1 cellular context compared by ENCODE assay signal in genomic region chr20:44776977-44777376, GRCh38.
A peak's percentile ranks its signal among the peaks of the same experiment; 100 is the strongest.
TF ChIP-seq lines count a peak whose summit lies in the region.

No MANE protein-coding gene starts in this region.

TF ChIP-seq in HepG2, 621 proteins besides CTCF, POLR2A, EP300 and RAD21 (continued from another document and continues in another):
- TF ChIP-seq REST (IDR thresholded peaks at IDR 0.05; ENCODE audit: borderline replicate concordance in 1 of 2, low read depth in 1 of 2, low read length in 2 of 2) = peak; percentile 94 to 98
- no peak for TF ChIP-seq E2F5 (CRISPR knock-in tag; conservative IDR thresholded peaks at IDR 0.05)
- TF ChIP-seq ZNF724P (CRISPR knock-in tag; IDR thresholded peaks at IDR 0.05; ENCODE audit: borderline replicate concordance) = no peak
- TF ChIP-seq, protein P1, sequence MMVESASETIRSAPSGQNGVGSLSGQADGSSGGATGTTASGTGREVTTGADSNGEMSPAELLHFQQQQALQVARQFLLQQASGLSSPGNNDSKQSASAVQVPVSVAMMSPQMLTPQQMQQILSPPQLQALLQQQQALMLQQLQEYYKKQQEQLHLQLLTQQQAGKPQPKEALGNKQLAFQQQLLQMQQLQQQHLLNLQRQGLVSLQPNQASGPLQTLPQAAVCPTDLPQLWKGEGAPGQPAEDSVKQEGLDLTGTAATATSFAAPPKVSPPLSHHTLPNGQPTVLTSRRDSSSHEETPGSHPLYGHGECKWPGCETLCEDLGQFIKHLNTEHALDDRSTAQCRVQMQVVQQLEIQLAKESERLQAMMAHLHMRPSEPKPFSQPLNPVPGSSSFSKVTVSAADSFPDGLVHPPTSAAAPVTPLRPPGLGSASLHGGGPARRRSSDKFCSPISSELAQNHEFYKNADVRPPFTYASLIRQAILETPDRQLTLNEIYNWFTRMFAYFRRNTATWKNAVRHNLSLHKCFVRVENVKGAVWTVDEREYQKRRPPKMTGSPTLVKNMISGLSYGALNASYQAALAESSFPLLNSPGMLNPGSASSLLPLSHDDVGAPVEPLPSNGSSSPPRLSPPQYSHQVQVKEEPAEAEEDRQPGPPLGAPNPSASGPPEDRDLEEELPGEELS (CRISPR knock-in tag; IDR thresholded peaks at IDR 0.05) = no peak
- TF ChIP-seq, protein P2, sequence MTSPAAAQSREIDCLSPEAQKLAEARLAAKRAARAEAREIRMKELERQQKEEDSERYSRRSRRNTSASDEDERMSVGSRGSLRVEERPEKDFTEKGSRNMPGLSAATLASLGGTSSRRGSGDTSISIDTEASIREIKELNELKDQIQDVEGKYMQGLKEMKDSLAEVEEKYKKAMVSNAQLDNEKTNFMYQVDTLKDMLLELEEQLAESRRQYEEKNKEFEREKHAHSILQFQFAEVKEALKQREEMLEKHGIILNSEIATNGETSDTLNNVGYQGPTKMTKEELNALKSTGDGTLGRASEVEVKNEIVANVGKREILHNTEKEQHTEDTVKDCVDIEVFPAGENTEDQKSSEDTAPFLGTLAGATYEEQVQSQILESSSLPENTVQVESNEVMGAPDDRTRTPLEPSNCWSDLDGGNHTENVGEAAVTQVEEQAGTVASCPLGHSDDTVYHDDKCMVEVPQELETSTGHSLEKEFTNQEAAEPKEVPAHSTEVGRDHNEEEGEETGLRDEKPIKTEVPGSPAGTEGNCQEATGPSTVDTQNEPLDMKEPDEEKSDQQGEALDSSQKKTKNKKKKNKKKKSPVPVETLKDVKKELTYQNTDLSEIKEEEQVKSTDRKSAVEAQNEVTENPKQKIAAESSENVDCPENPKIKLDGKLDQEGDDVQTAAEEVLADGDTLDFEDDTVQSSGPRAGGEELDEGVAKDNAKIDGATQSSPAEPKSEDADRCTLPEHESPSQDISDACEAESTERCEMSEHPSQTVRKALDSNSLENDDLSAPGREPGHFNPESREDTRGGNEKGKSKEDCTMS (CRISPR knock-in tag; conservative IDR thresholded peaks at IDR 0.05) = 0 out of 2 replicates have a peak, but pooled peaks have one; percentile 91
- no peak for TF ChIP-seq PRMT3 (CRISPR knock-in tag; IDR thresholded peaks at IDR 0.05; ENCODE audit: borderline replicate concordance, low read depth)
- no peak for TF ChIP-seq RFX1 (IDR thresholded peaks at IDR 0.05)
- TF ChIP-seq ZNF577 (CRISPR knock-in tag; IDR thresholded peaks at IDR 0.05; ENCODE audit: borderline replicate concordance, low read depth) = no peak
- peak; percentile 92; the same call in 1 of the 2 replicates for TF ChIP-seq SATB2 (CRISPR knock-in tag; IDR thresholded peaks at IDR 0.05)
- peak; percentile 99 for TF ChIP-seq MIER2 (CRISPR knock-in tag; IDR thresholded peaks at IDR 0.05)
- TF ChIP-seq ZNF256 (CRISPR knock-in tag; conservative IDR thresholded peaks at IDR 0.05) = 0 out of 2 replicates have a peak, but pooled peaks have one; percentile 60
- peak; percentile 80; the same call in 1 of the 2 replicates for TF ChIP-seq PAX8 (CRISPR knock-in tag; IDR thresholded peaks at IDR 0.05; ENCODE audit: borderline replicate concordance)
- TF ChIP-seq ZNF652 (CRISPR knock-in tag; IDR thresholded peaks at IDR 0.05; ENCODE audit: borderline replicate concordance, low read depth) = no peak
- no peak for TF ChIP-seq ATF7 (IDR thresholded peaks at IDR 0.05)
- no peak for TF ChIP-seq ATF7 (CRISPR knock-in tag; IDR thresholded peaks at IDR 0.05)
- no peak for TF ChIP-seq ARNT2 (CRISPR knock-in tag; IDR thresholded peaks at IDR 0.05; ENCODE audit: low read depth)
- peak; percentile 98; the same call in 1 of the 2 replicates for TF ChIP-seq EHMT2 (IDR thresholded peaks at IDR 0.05; ENCODE audit: borderline replicate concordance, low read depth, low read length)
- TF ChIP-seq ETV5 (CRISPR knock-in tag; IDR thresholded peaks at IDR 0.05; ENCODE audit: borderline replicate concordance) = 0 out of 2 replicates have a peak, but pooled peaks have one; percentile 28
- TF ChIP-seq KLF16 (CRISPR knock-in tag; IDR thresholded peaks at IDR 0.05) = peak in 1 of 2 experiments; percentile 72; a peak in 1 of 4 replicates
- TF ChIP-seq ISX (CRISPR knock-in tag; conservative IDR thresholded peaks at IDR 0.05) = 0 out of 2 replicates have a peak, but pooled peaks have one; percentile 50
- TF ChIP-seq ZNF569 (CRISPR knock-in tag; IDR thresholded peaks at IDR 0.05; ENCODE audit: borderline replicate concordance) = no peak
- TF ChIP-seq ZNF230 (CRISPR knock-in tag; IDR thresholded peaks at IDR 0.05) = 0 out of 2 replicates have a peak, but pooled peaks have one; percentile 37
- no peak for TF ChIP-seq SAFB2 (CRISPR knock-in tag; IDR thresholded peaks at IDR 0.05; ENCODE audit: borderline replicate concordance, low read depth)
- peak; percentile 39; the same call in 1 of the 2 replicates for TF ChIP-seq SAP130 (CRISPR knock-in tag; IDR thresholded peaks at IDR 0.05; ENCODE audit: low read depth)
- TF ChIP-seq, protein P3, sequence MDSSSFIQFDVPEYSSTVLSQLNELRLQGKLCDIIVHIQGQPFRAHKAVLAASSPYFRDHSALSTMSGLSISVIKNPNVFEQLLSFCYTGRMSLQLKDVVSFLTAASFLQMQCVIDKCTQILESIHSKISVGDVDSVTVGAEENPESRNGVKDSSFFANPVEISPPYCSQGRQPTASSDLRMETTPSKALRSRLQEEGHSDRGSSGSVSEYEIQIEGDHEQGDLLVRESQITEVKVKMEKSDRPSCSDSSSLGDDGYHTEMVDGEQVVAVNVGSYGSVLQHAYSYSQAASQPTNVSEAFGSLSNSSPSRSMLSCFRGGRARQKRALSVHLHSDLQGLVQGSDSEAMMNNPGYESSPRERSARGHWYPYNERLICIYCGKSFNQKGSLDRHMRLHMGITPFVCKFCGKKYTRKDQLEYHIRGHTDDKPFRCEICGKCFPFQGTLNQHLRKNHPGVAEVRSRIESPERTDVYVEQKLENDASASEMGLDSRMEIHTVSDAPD (CRISPR knock-in tag; IDR thresholded peaks at IDR 0.05) = no peak
- TF ChIP-seq, protein P4, sequence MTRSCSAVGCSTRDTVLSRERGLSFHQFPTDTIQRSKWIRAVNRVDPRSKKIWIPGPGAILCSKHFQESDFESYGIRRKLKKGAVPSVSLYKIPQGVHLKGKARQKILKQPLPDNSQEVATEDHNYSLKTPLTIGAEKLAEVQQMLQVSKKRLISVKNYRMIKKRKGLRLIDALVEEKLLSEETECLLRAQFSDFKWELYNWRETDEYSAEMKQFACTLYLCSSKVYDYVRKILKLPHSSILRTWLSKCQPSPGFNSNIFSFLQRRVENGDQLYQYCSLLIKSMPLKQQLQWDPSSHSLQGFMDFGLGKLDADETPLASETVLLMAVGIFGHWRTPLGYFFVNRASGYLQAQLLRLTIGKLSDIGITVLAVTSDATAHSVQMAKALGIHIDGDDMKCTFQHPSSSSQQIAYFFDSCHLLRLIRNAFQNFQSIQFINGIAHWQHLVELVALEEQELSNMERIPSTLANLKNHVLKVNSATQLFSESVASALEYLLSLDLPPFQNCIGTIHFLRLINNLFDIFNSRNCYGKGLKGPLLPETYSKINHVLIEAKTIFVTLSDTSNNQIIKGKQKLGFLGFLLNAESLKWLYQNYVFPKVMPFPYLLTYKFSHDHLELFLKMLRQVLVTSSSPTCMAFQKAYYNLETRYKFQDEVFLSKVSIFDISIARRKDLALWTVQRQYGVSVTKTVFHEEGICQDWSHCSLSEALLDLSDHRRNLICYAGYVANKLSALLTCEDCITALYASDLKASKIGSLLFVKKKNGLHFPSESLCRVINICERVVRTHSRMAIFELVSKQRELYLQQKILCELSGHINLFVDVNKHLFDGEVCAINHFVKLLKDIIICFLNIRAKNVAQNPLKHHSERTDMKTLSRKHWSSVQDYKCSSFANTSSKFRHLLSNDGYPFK (CRISPR knock-in tag; IDR thresholded peaks at IDR 0.05; ENCODE audit: borderline replicate concordance) = no peak
- 0 out of 2 replicates have a peak, but pooled peaks have one; percentile 78 for TF ChIP-seq NKX3-1 (CRISPR knock-in tag; IDR thresholded peaks at IDR 0.05)
- TF ChIP-seq STAT5B (CRISPR knock-in tag; IDR thresholded peaks at IDR 0.05) = peak; percentile 85; the same call in 1 of the 2 replicates
- TF ChIP-seq GATAD1 (CRISPR knock-in tag; IDR thresholded peaks at IDR 0.05) = peak; percentile 53; the same call in 1 of the 2 replicates
- no peak for TF ChIP-seq ZEB1 (IDR thresholded peaks at IDR 0.05; ENCODE audit: insufficient replicate concordance, low read depth)
- no peak for TF ChIP-seq ZNF3 (CRISPR knock-in tag; IDR thresholded peaks at IDR 0.05)
- TF ChIP-seq ARID2 (CRISPR knock-in tag; IDR thresholded peaks at IDR 0.05; ENCODE audit: borderline replicate concordance) = 0 out of 2 replicates have a peak, but pooled peaks have one; percentile 32
- no peak for TF ChIP-seq ZNF781 (CRISPR knock-in tag; IDR thresholded peaks at IDR 0.05; ENCODE audit: borderline replicate concordance, not compliant biosample characterization)
- no peak for TF ChIP-seq ZNF333 (CRISPR knock-in tag; IDR thresholded peaks at IDR 0.05; ENCODE audit: borderline replicate concordance)
- TF ChIP-seq ZNF749 (CRISPR knock-in tag; IDR thresholded peaks at IDR 0.05; ENCODE audit: borderline replicate concordance) = peak; percentile 54; the same call in 1 of the 2 replicates
- TF ChIP-seq ZNF446 (CRISPR knock-in tag; IDR thresholded peaks at IDR 0.05) = no peak
- 0 out of 2 replicates have a peak, but pooled peaks have one; percentile 10 for TF ChIP-seq TARDBP (CRISPR knock-in tag; IDR thresholded peaks at IDR 0.05)
- no peak for TF ChIP-seq ZNF143 (CRISPR knock-in tag; IDR thresholded peaks at IDR 0.05)
- TF ChIP-seq ZNF234 (CRISPR knock-in tag; conservative IDR thresholded peaks at IDR 0.05) = no peak
- 0 out of 2 replicates have a peak, but pooled peaks have one; percentile 28 for TF ChIP-seq ZNF761 (CRISPR knock-in tag; conservative IDR thresholded peaks at IDR 0.05)
- TF ChIP-seq RBM39 (IDR thresholded peaks at IDR 0.05; ENCODE audit: low read depth, low read length, poor library complexity, severe bottlenecking) = no peak
- no peak for TF ChIP-seq SP4 (CRISPR knock-in tag; IDR thresholded peaks at IDR 0.05)
- TF ChIP-seq, protein P5, sequence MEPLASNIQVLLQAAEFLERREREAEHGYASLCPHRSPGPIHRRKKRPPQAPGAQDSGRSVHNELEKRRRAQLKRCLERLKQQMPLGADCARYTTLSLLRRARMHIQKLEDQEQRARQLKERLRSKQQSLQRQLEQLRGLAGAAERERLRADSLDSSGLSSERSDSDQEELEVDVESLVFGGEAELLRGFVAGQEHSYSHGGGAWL (CRISPR knock-in tag; IDR thresholded peaks at IDR 0.05) = no peak
- TF ChIP-seq JUND (CRISPR knock-in tag; IDR thresholded peaks at IDR 0.05) = no peak
- no peak for TF ChIP-seq SMARCE1 (IDR thresholded peaks at IDR 0.05; ENCODE audit: borderline replicate concordance)
- TF ChIP-seq ATF4 (CRISPR knock-in tag; IDR thresholded peaks at IDR 0.05) = no peak
- no peak for TF ChIP-seq POLR2AphosphoS5 (IDR thresholded peaks at IDR 0.05; ENCODE audit: low read depth, low read length)
- TF ChIP-seq, protein P6, sequence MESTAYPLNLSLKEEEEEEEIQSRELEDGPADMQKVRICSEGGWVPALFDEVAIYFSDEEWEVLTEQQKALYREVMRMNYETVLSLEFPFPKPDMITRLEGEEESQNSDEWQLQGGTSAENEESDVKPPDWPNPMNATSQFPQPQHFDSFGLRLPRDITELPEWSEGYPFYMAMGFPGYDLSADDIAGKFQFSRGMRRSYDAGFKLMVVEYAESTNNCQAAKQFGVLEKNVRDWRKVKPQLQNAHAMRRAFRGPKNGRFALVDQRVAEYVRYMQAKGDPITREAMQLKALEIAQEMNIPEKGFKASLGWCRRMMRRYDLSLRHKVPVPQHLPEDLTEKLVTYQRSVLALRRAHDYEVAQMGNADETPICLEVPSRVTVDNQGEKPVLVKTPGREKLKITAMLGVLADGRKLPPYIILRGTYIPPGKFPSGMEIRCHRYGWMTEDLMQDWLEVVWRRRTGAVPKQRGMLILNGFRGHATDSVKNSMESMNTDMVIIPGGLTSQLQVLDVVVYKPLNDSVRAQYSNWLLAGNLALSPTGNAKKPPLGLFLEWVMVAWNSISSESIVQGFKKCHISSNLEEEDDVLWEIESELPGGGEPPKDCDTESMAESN (CRISPR knock-in tag; conservative IDR thresholded peaks at IDR 0.05) = no peak
- peak; percentile 70; the same call in 1 of the 2 replicates for TF ChIP-seq SP140L (CRISPR knock-in tag; IDR thresholded peaks at IDR 0.05; ENCODE audit: borderline replicate concordance)
- no peak for TF ChIP-seq ZNF570 (CRISPR knock-in tag; IDR thresholded peaks at IDR 0.05; ENCODE audit: borderline replicate concordance)
- TF ChIP-seq, protein P7, sequence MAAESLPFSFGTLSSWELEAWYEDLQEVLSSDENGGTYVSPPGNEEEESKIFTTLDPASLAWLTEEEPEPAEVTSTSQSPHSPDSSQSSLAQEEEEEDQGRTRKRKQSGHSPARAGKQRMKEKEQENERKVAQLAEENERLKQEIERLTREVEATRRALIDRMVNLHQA (CRISPR knock-in tag; IDR thresholded peaks at IDR 0.05) = no peak
